Comparison of ENCODE assay signal across 1 cellular context in the genomic region with DNA sequence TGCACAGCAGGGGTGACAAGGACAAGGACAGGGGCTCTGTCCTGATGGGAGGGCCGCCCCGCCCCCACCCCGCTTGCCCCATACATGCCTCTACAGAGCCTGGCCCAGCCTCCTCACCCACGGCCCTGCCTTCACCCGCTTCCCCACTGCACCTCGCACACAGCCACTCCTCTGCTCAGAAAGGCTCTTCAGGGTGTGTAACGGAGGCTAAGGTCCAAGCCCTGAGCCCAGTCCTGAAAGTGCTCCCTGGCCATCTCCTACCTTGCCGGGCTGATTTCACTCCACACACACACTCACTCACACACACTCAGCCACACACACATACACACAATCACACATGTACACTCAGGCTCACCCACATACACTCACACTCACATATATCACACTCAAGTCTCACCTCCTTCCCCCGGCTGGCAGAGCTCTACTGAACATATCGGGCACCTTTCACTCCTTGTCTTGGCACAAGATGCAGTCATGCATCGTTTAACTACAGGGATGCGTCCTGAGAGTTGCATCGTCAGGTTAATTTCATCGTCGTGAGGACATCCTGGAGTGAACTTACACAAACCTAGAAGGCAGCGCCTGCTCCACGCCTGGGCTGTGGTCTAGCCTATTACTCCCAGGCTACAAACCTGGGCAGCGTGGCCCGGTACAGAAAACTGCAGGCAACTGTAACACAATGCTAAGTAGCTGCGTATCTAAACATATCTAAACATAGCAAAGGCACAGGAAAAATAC.
TF ChIP-seq lines count a peak whose summit lies in the region.

No MANE protein-coding gene starts in this region.

TF ChIP-seq in H1, 55 proteins besides CTCF, POLR2A, EP300 and RAD21:
- TF ChIP-seq EZH2 (IDR thresholded peaks at IDR 0.05; ENCODE audit: low read depth, low read length, severe bottlenecking), result no peak
- no peak for TF ChIP-seq CBX8 (IDR thresholded peaks at IDR 0.05; ENCODE audit: borderline replicate concordance, low read depth, low read length)
- TF ChIP-seq BCL11A (IDR thresholded peaks at IDR 0.05; ENCODE audit: low read depth in 2 of 2, low read length in 2 of 2), result no peak
- TF ChIP-seq HDAC2 (IDR thresholded peaks at IDR 0.05; ENCODE audit: borderline replicate concordance in 1 of 2, low read depth in 2 of 2, low read length in 2 of 2), result no peak
- no peak for TF ChIP-seq HDAC6 (IDR thresholded peaks at IDR 0.05; ENCODE audit: low read depth, low read length)
- TF ChIP-seq CEBPB (IDR thresholded peaks at IDR 0.05; ENCODE audit: low read depth, low read length), result no peak
- TF ChIP-seq SP4 (IDR thresholded peaks at IDR 0.05; ENCODE audit: low read length), result no peak
- no peak for TF ChIP-seq SIRT6 (IDR thresholded peaks at IDR 0.05; ENCODE audit: low read length)
- no peak for TF ChIP-seq CREB1 (IDR thresholded peaks at IDR 0.05)
- TF ChIP-seq SP2 (IDR thresholded peaks at IDR 0.05; ENCODE audit: low read length), result no peak
- TF ChIP-seq SIX5 (IDR thresholded peaks at IDR 0.05; ENCODE audit: low read depth, low read length), result no peak
- no peak for TF ChIP-seq BRCA1 (IDR thresholded peaks at IDR 0.05; ENCODE audit: low read depth, low read length)
- TF ChIP-seq SAP30 (IDR thresholded peaks at IDR 0.05; ENCODE audit: insufficient read depth, insufficient replicate concordance, low read length), result no peak
